20 cellular contexts compared by ENCODE assay signal in the genomic region with DNA sequence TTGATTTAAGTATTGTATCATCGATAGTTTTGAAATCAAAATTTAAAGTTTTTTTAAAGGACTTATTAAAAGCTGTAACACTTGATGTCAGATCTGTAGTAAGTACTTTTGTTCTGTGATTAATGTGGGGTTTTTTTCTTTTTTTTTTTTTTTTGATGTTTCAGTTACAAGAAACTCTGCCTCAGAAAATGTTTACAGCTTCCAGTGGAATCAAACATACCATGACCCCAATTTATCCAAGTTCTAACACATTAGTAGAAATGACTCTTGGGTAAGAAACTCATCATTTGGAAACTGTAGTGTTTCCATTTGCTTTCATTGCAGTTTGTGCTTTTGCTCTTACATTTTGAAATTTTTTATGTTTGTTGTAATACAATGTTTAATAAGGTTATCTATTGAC. TPM values are rescaled to one million over a fixed set of nuclear protein-coding genes. Genes with fewer than 3 reads are reported as not detected.
A peak's percentile ranks its signal among the peaks of the same experiment; 100 is the strongest.
DNase-seq lines count a peak whose midpoint lies in the region; ATAC-seq and FAIRE-seq lines count a peak whose summit lies in the region.
"Had no signal": no experiment of that assay in that cellular context is flagged by ENCODE, and none has a peak within 500 bp of the region (broad histone marks: within the 10 kb centered on the region; RNA-seq: fewer than 3 reads in every experiment).

No MANE protein-coding gene starts in this region.

- DNase-seq in activated CD4-positive, alpha-beta T cell treated with anti-CD3 and anti-CD28 coated beads, Interleukin-2, amount 10 ng/mL, durations not matched to agents 24 days and 14 days = no peak
- DNase-seq in activated CD4-positive, alpha-beta T cell treated with anti-CD3 and anti-CD28 coated beads, Interleukin-2, amount 10 ng/mL, durations not matched to agents 7 days and 5 days = no peak
- DNase-seq in CD4-positive, CD25-positive, alpha-beta regulatory T cell = no peak
- no peak for DNase-seq in activated T-helper 2 cell treated with anti-CD3 and anti-CD28 coated beads, Interferon-gamma antibody, Interleukin-2, Interleukin-4, amounts not matched to agents 10 μg/mL and 5 μg/mL and 100 μg/mL, durations not matched to agents 14 hours and 24 hours and 36 hours (ENCODE audit: low spot score)
- DNase-seq in T-helper 1 cell (no peak), urothelium cell line (ENCODE audit: low spot score) (no peak)
- DNase-seq: AML-193; Calu3; CD4-positive, alpha-beta memory T cell; DMS53; DND-41; EL; GM23248 had no signal

- H3K4me3 Mint-ChIP-seq in activated CD4-positive, alpha-beta T cell treated with anti-CD3 and anti-CD28 coated beads, Interleukin-2, amount 10 ng/mL, durations not matched to agents 24 days and 14 days = no peak overlapping the region
- no peak overlapping the region for H3K4me3 Mint-ChIP-seq in activated CD4-positive, alpha-beta T cell treated with anti-CD3 and anti-CD28 coated beads, Interleukin-2, amount 10 ng/mL, durations not matched to agents 7 days and 5 days
- H3K4me3 Mint-ChIP-seq in CD4-positive, CD25-positive, alpha-beta regulatory T cell = no peak overlapping the region
- H3K4me3 Mint-ChIP-seq in activated T-helper 2 cell treated with anti-CD3 and anti-CD28 coated beads, Interferon-gamma antibody, Interleukin-2, Interleukin-4, amounts not matched to agents 10 μg/mL and 5 μg/mL and 100 μg/mL, durations not matched to agents 14 hours and 24 hours and 36 hours (ENCODE audit: low read depth) = no peak overlapping the region
- H3K4me3 Mint-ChIP-seq: CD4-positive, alpha-beta memory T cell; IgD-negative memory B cell had no signal

- no peaks in the 10 kb centered on the region for H3K9me3 ChIP-seq in CD4-positive, CD25-positive, alpha-beta regulatory T cell (ENCODE audit: control insufficient read depth in 2 of 2, low read length in 2 of 2)
- H3K9me3 ChIP-seq: HAP-1 had no signal

- ATAC-seq in CD4-positive, CD25-positive, alpha-beta regulatory T cell (ENCODE audit: low read depth in 2 of 2) = no peak
- ATAC-seq: HepG2 had no signal

- H3K27ac ChIP-seq in CD4-positive, CD25-positive, alpha-beta regulatory T cell (ENCODE audit: insufficient read depth, low read length, poor library complexity, severe bottlenecking) = no peak overlapping the region
- H3K27ac ChIP-seq: C4-2B, GM23248 had no signal

- no peaks in the 10 kb centered on the region for H3K9me3 Mint-ChIP-seq in activated CD4-positive, alpha-beta T cell treated with anti-CD3 and anti-CD28 coated beads, Interleukin-2, amount 10 ng/mL, durations not matched to agents 24 days and 14 days
- H3K9me3 Mint-ChIP-seq in activated CD4-positive, alpha-beta T cell treated with anti-CD3 and anti-CD28 coated beads, Interleukin-2, amount 10 ng/mL, durations not matched to agents 7 days and 5 days = no peaks in the 10 kb centered on the region
- no peaks in the 10 kb centered on the region for H3K9me3 Mint-ChIP-seq in CD4-positive, CD25-positive, alpha-beta regulatory T cell
- no peaks in the 10 kb centered on the region for H3K9me3 Mint-ChIP-seq in activated T-helper 2 cell treated with anti-CD3 and anti-CD28 coated beads, Interferon-gamma antibody, Interleukin-2, Interleukin-4, amounts not matched to agents 10 μg/mL and 5 μg/mL and 100 μg/mL, durations not matched to agents 14 hours and 24 hours and 36 hours
- H3K9me3 Mint-ChIP-seq: CD4-positive, alpha-beta memory T cell; IgD-negative memory B cell had no signal

- H3K4me1 ChIP-seq in CD4-positive, CD25-positive, alpha-beta regulatory T cell (ENCODE audit: control insufficient read depth, insufficient read depth, low read length, poor library complexity, severe bottlenecking) = peaks cover 14% of the 10 kb centered on the region

- H3K4me3 ChIP-seq in CD4-positive, CD25-positive, alpha-beta regulatory T cell (ENCODE audit: low read depth, low read length) = no peak overlapping the region
- H3K4me3 ChIP-seq: GM23248, HAP-1 had no signal

- H3K36me3 ChIP-seq in CD4-positive, CD25-positive, alpha-beta regulatory T cell (ENCODE audit: control insufficient read depth, insufficient read depth, low read length) = peaks cover 46% of the 10 kb centered on the region

- peaks cover 6% of the 10 kb centered on the region for H3K4me1 Mint-ChIP-seq in activated CD4-positive, alpha-beta T cell treated with anti-CD3 and anti-CD28 coated beads, Interleukin-2, amount 10 ng/mL, durations not matched to agents 24 days and 14 days
- H3K4me1 Mint-ChIP-seq in activated CD4-positive, alpha-beta T cell treated with anti-CD3 and anti-CD28 coated beads, Interleukin-2, amount 10 ng/mL, durations not matched to agents 7 days and 5 days = peaks cover 8% of the 10 kb centered on the region
- H3K4me1 Mint-ChIP-seq in CD4-positive, CD25-positive, alpha-beta regulatory T cell = peaks cover 9 to 17% (median 11%) of the 10 kb centered on the region in 4 donors
- H3K4me1 Mint-ChIP-seq in activated T-helper 2 cell treated with anti-CD3 and anti-CD28 coated beads, Interferon-gamma antibody, Interleukin-2, Interleukin-4, amounts not matched to agents 10 μg/mL and 5 μg/mL and 100 μg/mL, durations not matched to agents 14 hours and 24 hours and 36 hours (ENCODE audit: low read depth) = peaks cover 18% of the 10 kb centered on the region

- no peaks in the 10 kb centered on the region for H3K27me3 ChIP-seq in CD4-positive, CD25-positive, alpha-beta regulatory T cell (ENCODE audit: control insufficient read depth, insufficient read depth, low read length)

- peaks cover 44% of the 10 kb centered on the region for H3K36me3 Mint-ChIP-seq in activated CD4-positive, alpha-beta T cell treated with anti-CD3 and anti-CD28 coated beads, Interleukin-2, amount 10 ng/mL, durations not matched to agents 24 days and 14 days (ENCODE audit: low read depth)
- peaks cover 43% of the 10 kb centered on the region for H3K36me3 Mint-ChIP-seq in activated CD4-positive, alpha-beta T cell treated with anti-CD3 and anti-CD28 coated beads, Interleukin-2, amount 10 ng/mL, durations not matched to agents 7 days and 5 days (ENCODE audit: low read depth)
- peaks cover 32% of the 10 kb centered on the region for H3K36me3 Mint-ChIP-seq in CD4-positive, CD25-positive, alpha-beta regulatory T cell
- H3K36me3 Mint-ChIP-seq in activated T-helper 2 cell treated with anti-CD3 and anti-CD28 coated beads, Interferon-gamma antibody, Interleukin-2, Interleukin-4, amounts not matched to agents 10 μg/mL and 5 μg/mL and 100 μg/mL, durations not matched to agents 14 hours and 24 hours and 36 hours (ENCODE audit: low read depth) = peaks cover 65% of the 10 kb centered on the region

- POLR2A ChIA-PET in activated CD4-positive, alpha-beta T cell treated with anti-CD3 and anti-CD28 coated beads, Interleukin-2, amount 10 ng/mL, durations not matched to agents 7 days and 5 days (lab: Charles Lee) = no interaction called here

- intact Hi-C loops in activated CD4-positive, alpha-beta T cell treated with anti-CD3 and anti-CD28 coated beads, Interleukin-2, amount 10 ng/mL, durations not matched to agents 24 days and 14 days (cut with micrococcal nuclease) = no loop called here
- intact Hi-C loops in activated T-helper 2 cell treated with anti-CD3 and anti-CD28 coated beads, Interferon-gamma antibody, Interleukin-2, Interleukin-4, amounts not matched to agents 10 μg/mL and 5 μg/mL and 100 μg/mL, durations not matched to agents 14 hours and 24 hours and 36 hours (cut with micrococcal nuclease) = no loop called here

- FAIRE-seq in A204.1 (lab: Jason Lieb, UNC) = peak; percentile 55
- FAIRE-seq in urothelium cell line (lab: Jason Lieb, UNC) = no peak
- FAIRE-seq: GM12891, GM19239, HepG2 had no signal

- H3K27me3 Mint-ChIP-seq in activated CD4-positive, alpha-beta T cell treated with anti-CD3 and anti-CD28 coated beads, Interleukin-2, amount 10 ng/mL, durations not matched to agents 24 days and 14 days = no peaks in the 10 kb centered on the region
- H3K27me3 Mint-ChIP-seq in activated CD4-positive, alpha-beta T cell treated with anti-CD3 and anti-CD28 coated beads, Interleukin-2, amount 10 ng/mL, durations not matched to agents 7 days and 5 days = no peaks in the 10 kb centered on the region
- H3K27me3 Mint-ChIP-seq in CD4-positive, CD25-positive, alpha-beta regulatory T cell = no peaks in the 10 kb centered on the region
- no peaks in the 10 kb centered on the region for H3K27me3 Mint-ChIP-seq in activated T-helper 2 cell treated with anti-CD3 and anti-CD28 coated beads, Interferon-gamma antibody, Interleukin-2, Interleukin-4, amounts not matched to agents 10 μg/mL and 5 μg/mL and 100 μg/mL, durations not matched to agents 14 hours and 24 hours and 36 hours (ENCODE audit: low read depth)
- H3K27me3 Mint-ChIP-seq: CD4-positive, alpha-beta memory T cell; IgD-negative memory B cell had no signal

- peak overlapping the region; percentile 75 for H3K27ac Mint-ChIP-seq in activated CD4-positive, alpha-beta T cell treated with anti-CD3 and anti-CD28 coated beads, Interleukin-2, amount 10 ng/mL, durations not matched to agents 24 days and 14 days
- no peak overlapping the region for H3K27ac Mint-ChIP-seq in activated CD4-positive, alpha-beta T cell treated with anti-CD3 and anti-CD28 coated beads, Interleukin-2, amount 10 ng/mL, durations not matched to agents 7 days and 5 days
- peak overlapping the region in 2 of 3 donors; percentile 10 to 21 for H3K27ac Mint-ChIP-seq in CD4-positive, CD25-positive, alpha-beta regulatory T cell
- H3K27ac Mint-ChIP-seq in activated T-helper 2 cell treated with anti-CD3 and anti-CD28 coated beads, Interferon-gamma antibody, Interleukin-2, Interleukin-4, amounts not matched to agents 10 μg/mL and 5 μg/mL and 100 μg/mL, durations not matched to agents 14 hours and 24 hours and 36 hours = peak overlapping the region; percentile 72

- CTCF ChIA-PET in activated CD4-positive, alpha-beta T cell treated with anti-CD3 and anti-CD28 coated beads, Interleukin-2, amount 10 ng/mL, durations not matched to agents 7 days and 5 days (lab: Charles Lee) = interaction anchor here (0.6 kb wide), 1 partner anchor 283 kb away, joined by 3 read pairs; no protein-coding TSS in a partner anchor

RNA-seq across cellular contexts. Expression of a gene that starts 45.6 kb away (rescaled TPM):
- total RNA-seq in activated CD4-positive, alpha-beta T cell treated with anti-CD3 and anti-CD28 coated beads, Interleukin-2, amount 10 ng/mL, durations not matched to agents 24 days and 14 days = 32.9 and 34.6 TPM in 2 replicates
- total RNA-seq in activated CD4-positive, alpha-beta T cell treated with anti-CD3 and anti-CD28 coated beads, Interleukin-2, amount 10 ng/mL, durations not matched to agents 7 days and 5 days = 10 to 100 TPM; 22.7 to 24.1 TPM
- 24.3 TPM for total RNA-seq in CD4-positive, CD25-positive, alpha-beta regulatory T cell
- polyA plus RNA-seq in CD4-positive, CD25-positive, alpha-beta regulatory T cell = 10 to 100 TPM; 21.3 to 29.1 (median 22.8) TPM
- total RNA-seq in activated T-helper 2 cell treated with anti-CD3 and anti-CD28 coated beads, Interferon-gamma antibody, Interleukin-2, Interleukin-4, amounts not matched to agents 10 μg/mL and 5 μg/mL and 100 μg/mL, durations not matched to agents 14 hours and 24 hours and 36 hours = 34.1 and 35.3 TPM in 2 replicates
